1 cellular context compared by ENCODE assay signal in the genomic region with DNA sequence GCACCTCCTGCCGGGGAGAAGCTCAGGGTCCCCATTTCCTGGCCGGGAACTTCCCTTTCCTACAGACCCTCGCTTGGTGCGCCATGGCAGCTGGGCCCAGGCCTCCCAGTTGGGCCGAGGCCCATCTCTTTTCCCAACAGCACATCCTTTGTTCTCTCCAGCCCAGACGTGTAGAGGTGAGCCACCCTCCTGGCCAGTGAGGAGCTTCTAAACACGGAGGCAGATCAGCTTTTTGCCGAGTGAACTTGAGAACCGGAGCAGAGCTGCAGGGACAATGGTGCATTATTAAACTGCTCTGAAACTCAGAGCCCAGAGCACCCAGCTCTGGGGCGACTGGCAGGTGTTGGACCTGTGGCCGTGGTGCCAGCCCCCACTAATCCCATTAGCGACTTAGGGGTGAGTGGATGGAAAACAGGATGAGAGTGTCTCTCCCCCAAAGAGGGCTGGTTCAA.
A peak's percentile ranks its signal among the peaks of the same experiment; 100 is the strongest.
TF ChIP-seq lines count a peak whose summit lies in the region.

No MANE protein-coding gene starts in this region.

TF ChIP-seq in HepG2, 621 proteins besides CTCF, POLR2A, EP300 and RAD21 (continued from another document and continues in another):
- TF ChIP-seq HOXD1 (CRISPR knock-in tag; IDR thresholded peaks at IDR 0.05): 0 out of 2 replicates have a peak, but pooled peaks have one; percentile 48
- TF ChIP-seq ZNF780A (CRISPR knock-in tag; IDR thresholded peaks at IDR 0.05): no peak
- no peak for TF ChIP-seq HMG20A (CRISPR knock-in tag; IDR thresholded peaks at IDR 0.05; ENCODE audit: borderline replicate concordance)
- TF ChIP-seq NR2F1 (CRISPR knock-in tag; IDR thresholded peaks at IDR 0.05): no peak
- TF ChIP-seq KMT2A (CRISPR knock-in tag; IDR thresholded peaks at IDR 0.05): 0 out of 2 replicates have a peak, but pooled peaks have one; percentile 41
- TF ChIP-seq NAIF1 (CRISPR knock-in tag; IDR thresholded peaks at IDR 0.05; ENCODE audit: borderline replicate concordance): no peak
- TF ChIP-seq ARNTL (CRISPR knock-in tag; IDR thresholded peaks at IDR 0.05): peak; percentile 7; the same call in 1 of the 2 replicates
- TF ChIP-seq ZNF160 (CRISPR knock-in tag; IDR thresholded peaks at IDR 0.05): no peak
- TF ChIP-seq ZNF44 (CRISPR knock-in tag; IDR thresholded peaks at IDR 0.05): no peak
- TF ChIP-seq ZNF816 (CRISPR knock-in tag; IDR thresholded peaks at IDR 0.05; ENCODE audit: borderline replicate concordance): no peak
- no peak for TF ChIP-seq CHD2 (IDR thresholded peaks at IDR 0.05; ENCODE audit: low read depth, low read length)
- TF ChIP-seq ATM (IDR thresholded peaks at IDR 0.05; ENCODE audit: borderline replicate concordance): no peak
- TF ChIP-seq, protein P1, sequence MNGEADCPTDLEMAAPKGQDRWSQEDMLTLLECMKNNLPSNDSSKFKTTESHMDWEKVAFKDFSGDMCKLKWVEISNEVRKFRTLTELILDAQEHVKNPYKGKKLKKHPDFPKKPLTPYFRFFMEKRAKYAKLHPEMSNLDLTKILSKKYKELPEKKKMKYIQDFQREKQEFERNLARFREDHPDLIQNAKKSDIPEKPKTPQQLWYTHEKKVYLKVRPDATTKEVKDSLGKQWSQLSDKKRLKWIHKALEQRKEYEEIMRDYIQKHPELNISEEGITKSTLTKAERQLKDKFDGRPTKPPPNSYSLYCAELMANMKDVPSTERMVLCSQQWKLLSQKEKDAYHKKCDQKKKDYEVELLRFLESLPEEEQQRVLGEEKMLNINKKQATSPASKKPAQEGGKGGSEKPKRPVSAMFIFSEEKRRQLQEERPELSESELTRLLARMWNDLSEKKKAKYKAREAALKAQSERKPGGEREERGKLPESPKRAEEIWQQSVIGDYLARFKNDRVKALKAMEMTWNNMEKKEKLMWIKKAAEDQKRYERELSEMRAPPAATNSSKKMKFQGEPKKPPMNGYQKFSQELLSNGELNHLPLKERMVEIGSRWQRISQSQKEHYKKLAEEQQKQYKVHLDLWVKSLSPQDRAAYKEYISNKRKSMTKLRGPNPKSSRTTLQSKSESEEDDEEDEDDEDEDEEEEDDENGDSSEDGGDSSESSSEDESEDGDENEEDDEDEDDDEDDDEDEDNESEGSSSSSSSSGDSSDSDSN (CRISPR knock-in tag; IDR thresholded peaks at IDR 0.05): peak; percentile 86
- no peak for TF ChIP-seq KMT2B (CRISPR knock-in tag; IDR thresholded peaks at IDR 0.05)
- no peak for TF ChIP-seq SCMH1 (CRISPR knock-in tag; IDR thresholded peaks at IDR 0.05; ENCODE audit: borderline replicate concordance)
- no peak for TF ChIP-seq ZNF432 (CRISPR knock-in tag; IDR thresholded peaks at IDR 0.05; ENCODE audit: borderline replicate concordance)
- no peak for TF ChIP-seq SIN3B (IDR thresholded peaks at IDR 0.05; ENCODE audit: low read length)
- TF ChIP-seq ZNF83 (CRISPR knock-in tag; IDR thresholded peaks at IDR 0.05; ENCODE audit: borderline replicate concordance): no peak
- 0 out of 4 replicates have a peak, but pooled peaks of 1 of the 2 experiments have one; percentile 32 for TF ChIP-seq KLF16 (CRISPR knock-in tag; IDR thresholded peaks at IDR 0.05)
- 0 out of 2 replicates have a peak, but pooled peaks have one; percentile 41 for TF ChIP-seq ZNF724P (CRISPR knock-in tag; IDR thresholded peaks at IDR 0.05; ENCODE audit: borderline replicate concordance)
- peak; percentile 22; the same call in 1 of the 2 replicates for TF ChIP-seq RFXAP (CRISPR knock-in tag; IDR thresholded peaks at IDR 0.05; ENCODE audit: borderline replicate concordance)
- TF ChIP-seq SALL1 (CRISPR knock-in tag; IDR thresholded peaks at IDR 0.05): peak; percentile 72
- TF ChIP-seq, protein P2, sequence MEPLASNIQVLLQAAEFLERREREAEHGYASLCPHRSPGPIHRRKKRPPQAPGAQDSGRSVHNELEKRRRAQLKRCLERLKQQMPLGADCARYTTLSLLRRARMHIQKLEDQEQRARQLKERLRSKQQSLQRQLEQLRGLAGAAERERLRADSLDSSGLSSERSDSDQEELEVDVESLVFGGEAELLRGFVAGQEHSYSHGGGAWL (CRISPR knock-in tag; IDR thresholded peaks at IDR 0.05): peak; percentile 53
- no peak for TF ChIP-seq NFRKB (IDR thresholded peaks at IDR 0.05)
- TF ChIP-seq, protein P3, sequence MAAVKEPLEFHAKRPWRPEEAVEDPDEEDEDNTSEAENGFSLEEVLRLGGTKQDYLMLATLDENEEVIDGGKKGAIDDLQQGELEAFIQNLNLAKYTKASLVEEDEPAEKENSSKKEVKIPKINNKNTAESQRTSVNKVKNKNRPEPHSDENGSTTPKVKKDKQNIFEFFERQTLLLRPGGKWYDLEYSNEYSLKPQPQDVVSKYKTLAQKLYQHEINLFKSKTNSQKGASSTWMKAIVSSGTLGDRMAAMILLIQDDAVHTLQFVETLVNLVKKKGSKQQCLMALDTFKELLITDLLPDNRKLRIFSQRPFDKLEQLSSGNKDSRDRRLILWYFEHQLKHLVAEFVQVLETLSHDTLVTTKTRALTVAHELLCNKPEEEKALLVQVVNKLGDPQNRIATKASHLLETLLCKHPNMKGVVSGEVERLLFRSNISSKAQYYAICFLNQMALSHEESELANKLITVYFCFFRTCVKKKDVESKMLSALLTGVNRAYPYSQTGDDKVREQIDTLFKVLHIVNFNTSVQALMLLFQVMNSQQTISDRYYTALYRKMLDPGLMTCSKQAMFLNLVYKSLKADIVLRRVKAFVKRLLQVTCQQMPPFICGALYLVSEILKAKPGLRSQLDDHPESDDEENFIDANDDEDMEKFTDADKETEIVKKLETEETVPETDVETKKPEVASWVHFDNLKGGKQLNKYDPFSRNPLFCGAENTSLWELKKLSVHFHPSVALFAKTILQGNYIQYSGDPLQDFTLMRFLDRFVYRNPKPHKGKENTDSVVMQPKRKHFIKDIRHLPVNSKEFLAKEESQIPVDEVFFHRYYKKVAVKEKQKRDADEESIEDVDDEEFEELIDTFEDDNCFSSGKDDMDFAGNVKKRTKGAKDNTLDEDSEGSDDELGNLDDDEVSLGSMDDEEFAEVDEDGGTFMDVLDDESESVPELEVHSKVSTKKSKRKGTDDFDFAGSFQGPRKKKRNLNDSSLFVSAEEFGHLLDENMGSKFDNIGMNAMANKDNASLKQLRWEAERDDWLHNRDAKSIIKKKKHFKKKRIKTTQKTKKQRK (IDR thresholded peaks at IDR 0.05; ENCODE audit: low read length): no peak
- no peak; the same call in 1 of the 2 replicates for TF ChIP-seq ZNF768 (CRISPR knock-in tag; IDR thresholded peaks at IDR 0.05)
- TF ChIP-seq SSRP1 (CRISPR knock-in tag; IDR thresholded peaks at IDR 0.05): peak; percentile 26; the same call in 1 of the 2 replicates
- TF ChIP-seq, protein P4, sequence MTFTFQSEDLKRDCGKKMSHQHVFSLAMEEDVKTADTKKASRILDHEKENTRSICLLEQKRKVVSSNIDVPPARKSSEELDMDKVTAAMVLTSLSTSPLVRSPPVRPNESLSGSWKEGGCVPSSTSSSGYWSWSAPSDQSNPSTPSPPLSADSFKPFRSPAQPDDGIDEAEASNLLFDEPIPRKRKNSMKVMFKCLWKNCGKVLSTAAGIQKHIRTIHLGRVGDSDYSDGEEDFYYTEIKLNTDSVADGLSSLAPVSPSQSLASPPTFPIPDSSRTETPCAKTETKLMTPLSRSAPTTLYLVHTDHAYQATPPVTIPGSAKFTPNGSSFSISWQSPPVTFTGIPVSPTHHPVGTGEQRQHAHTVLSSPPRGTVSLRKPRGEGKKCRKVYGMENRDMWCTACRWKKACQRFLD (CRISPR knock-in tag; IDR thresholded peaks at IDR 0.05; ENCODE audit: borderline replicate concordance): no peak
- TF ChIP-seq GFI1 (CRISPR knock-in tag; IDR thresholded peaks at IDR 0.05; ENCODE audit: borderline replicate concordance): 0 out of 2 replicates have a peak, but pooled peaks have one; percentile 1
- peak; percentile 18; the same call in 1 of the 2 replicates for TF ChIP-seq THAP11 (CRISPR knock-in tag; IDR thresholded peaks at IDR 0.05)
- TF ChIP-seq ZFX (CRISPR knock-in tag; IDR thresholded peaks at IDR 0.05; ENCODE audit: low read depth): peak; percentile 91
- TF ChIP-seq CENPT (CRISPR knock-in tag; IDR thresholded peaks at IDR 0.05; ENCODE audit: low read depth): no peak
- TF ChIP-seq, protein P5, sequence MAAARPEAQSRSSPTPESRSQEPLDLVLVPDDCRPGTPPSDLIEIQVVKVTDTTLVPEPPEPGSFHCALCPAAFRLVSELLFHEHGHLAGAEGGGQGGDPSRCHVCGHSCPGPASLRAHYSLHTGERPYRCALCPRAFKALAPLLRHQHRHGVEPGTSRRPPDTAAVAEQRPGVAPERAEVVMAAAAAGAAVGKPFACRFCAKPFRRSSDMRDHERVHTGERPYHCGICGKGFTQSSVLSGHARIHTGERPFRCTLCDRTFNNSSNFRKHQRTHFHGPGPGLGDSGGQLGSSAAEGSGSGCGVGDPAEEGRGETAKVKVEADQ (CRISPR knock-in tag; IDR thresholded peaks at IDR 0.05; ENCODE audit: borderline replicate concordance): no peak
- peak; percentile 74 for TF ChIP-seq ASH2L (IDR thresholded peaks at IDR 0.05; ENCODE audit: insufficient read length, low read depth, low read length)
- TF ChIP-seq JUN (CRISPR knock-in tag; IDR thresholded peaks at IDR 0.05): no peak
- no peak for TF ChIP-seq HNRNPUL1 (IDR thresholded peaks at IDR 0.05; ENCODE audit: low read depth, low read length)
- TF ChIP-seq, protein P6, sequence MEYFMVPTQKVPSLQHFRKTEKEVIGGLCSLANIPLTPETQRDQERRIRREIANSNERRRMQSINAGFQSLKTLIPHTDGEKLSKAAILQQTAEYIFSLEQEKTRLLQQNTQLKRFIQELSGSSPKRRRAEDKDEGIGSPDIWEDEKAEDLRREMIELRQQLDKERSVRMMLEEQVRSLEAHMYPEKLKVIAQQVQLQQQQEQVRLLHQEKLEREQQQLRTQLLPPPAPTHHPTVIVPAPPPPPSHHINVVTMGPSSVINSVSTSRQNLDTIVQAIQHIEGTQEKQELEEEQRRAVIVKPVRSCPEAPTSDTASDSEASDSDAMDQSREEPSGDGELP (IDR thresholded peaks at IDR 0.05; ENCODE audit: borderline replicate concordance, low read depth): peak; percentile 44; the same call in 1 of the 2 replicates
- no peak; the same call in 1 of the 2 replicates for TF ChIP-seq ZNF124 (CRISPR knock-in tag; IDR thresholded peaks at IDR 0.05)
- no peak; the same call in 1 of the 2 replicates for TF ChIP-seq KDM5B (CRISPR knock-in tag; IDR thresholded peaks at IDR 0.05; ENCODE audit: borderline replicate concordance)
- no peak for TF ChIP-seq POLR2AphosphoS2 (IDR thresholded peaks at IDR 0.05; ENCODE audit: low read depth, low read length)
- no peak for TF ChIP-seq ZSCAN25 (CRISPR knock-in tag; IDR thresholded peaks at IDR 0.05)
- TF ChIP-seq, protein P7, sequence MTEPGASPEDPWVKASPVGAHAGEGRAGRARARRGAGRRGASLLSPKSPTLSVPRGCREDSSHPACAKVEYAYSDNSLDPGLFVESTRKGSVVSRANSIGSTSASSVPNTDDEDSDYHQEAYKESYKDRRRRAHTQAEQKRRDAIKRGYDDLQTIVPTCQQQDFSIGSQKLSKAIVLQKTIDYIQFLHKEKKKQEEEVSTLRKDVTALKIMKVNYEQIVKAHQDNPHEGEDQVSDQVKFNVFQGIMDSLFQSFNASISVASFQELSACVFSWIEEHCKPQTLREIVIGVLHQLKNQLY (CRISPR knock-in tag; IDR thresholded peaks at IDR 0.05): no peak
- TF ChIP-seq, protein P8, sequence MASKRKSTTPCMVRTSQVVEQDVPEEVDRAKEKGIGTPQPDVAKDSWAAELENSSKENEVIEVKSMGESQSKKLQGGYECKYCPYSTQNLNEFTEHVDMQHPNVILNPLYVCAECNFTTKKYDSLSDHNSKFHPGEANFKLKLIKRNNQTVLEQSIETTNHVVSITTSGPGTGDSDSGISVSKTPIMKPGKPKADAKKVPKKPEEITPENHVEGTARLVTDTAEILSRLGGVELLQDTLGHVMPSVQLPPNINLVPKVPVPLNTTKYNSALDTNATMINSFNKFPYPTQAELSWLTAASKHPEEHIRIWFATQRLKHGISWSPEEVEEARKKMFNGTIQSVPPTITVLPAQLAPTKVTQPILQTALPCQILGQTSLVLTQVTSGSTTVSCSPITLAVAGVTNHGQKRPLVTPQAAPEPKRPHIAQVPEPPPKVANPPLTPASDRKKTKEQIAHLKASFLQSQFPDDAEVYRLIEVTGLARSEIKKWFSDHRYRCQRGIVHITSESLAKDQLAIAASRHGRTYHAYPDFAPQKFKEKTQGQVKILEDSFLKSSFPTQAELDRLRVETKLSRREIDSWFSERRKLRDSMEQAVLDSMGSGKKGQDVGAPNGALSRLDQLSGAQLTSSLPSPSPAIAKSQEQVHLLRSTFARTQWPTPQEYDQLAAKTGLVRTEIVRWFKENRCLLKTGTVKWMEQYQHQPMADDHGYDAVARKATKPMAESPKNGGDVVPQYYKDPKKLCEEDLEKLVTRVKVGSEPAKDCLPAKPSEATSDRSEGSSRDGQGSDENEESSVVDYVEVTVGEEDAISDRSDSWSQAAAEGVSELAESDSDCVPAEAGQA (IDR thresholded peaks at IDR 0.05; ENCODE audit: low read depth): 0 out of 2 replicates have a peak, but pooled peaks have one; percentile 9
- TF ChIP-seq, protein P8 (CRISPR knock-in tag; IDR thresholded peaks at IDR 0.05; ENCODE audit: borderline replicate concordance): no peak
- 0 out of 2 replicates have a peak, but pooled peaks have one; percentile 8 for TF ChIP-seq ZNF678 (CRISPR knock-in tag; IDR thresholded peaks at IDR 0.05)
- TF ChIP-seq HCFC1 (IDR thresholded peaks at IDR 0.05; ENCODE audit: low read depth, low read length): no peak
- TF ChIP-seq, protein P9, sequence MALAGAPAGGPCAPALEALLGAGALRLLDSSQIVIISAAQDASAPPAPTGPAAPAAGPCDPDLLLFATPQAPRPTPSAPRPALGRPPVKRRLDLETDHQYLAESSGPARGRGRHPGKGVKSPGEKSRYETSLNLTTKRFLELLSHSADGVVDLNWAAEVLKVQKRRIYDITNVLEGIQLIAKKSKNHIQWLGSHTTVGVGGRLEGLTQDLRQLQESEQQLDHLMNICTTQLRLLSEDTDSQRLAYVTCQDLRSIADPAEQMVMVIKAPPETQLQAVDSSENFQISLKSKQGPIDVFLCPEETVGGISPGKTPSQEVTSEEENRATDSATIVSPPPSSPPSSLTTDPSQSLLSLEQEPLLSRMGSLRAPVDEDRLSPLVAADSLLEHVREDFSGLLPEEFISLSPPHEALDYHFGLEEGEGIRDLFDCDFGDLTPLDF (CRISPR knock-in tag; IDR thresholded peaks at IDR 0.05): 0 out of 2 replicates have a peak, but pooled peaks have one; percentile 28
- no peak for TF ChIP-seq ZNF34 (CRISPR knock-in tag; IDR thresholded peaks at IDR 0.05; ENCODE audit: borderline replicate concordance)
- no peak for TF ChIP-seq SYNCRIP (IDR thresholded peaks at IDR 0.05; ENCODE audit: insufficient read depth, low read depth, low read length)
